Comparison of ENCODE assay signal across 1 cellular context in the genomic region with DNA sequence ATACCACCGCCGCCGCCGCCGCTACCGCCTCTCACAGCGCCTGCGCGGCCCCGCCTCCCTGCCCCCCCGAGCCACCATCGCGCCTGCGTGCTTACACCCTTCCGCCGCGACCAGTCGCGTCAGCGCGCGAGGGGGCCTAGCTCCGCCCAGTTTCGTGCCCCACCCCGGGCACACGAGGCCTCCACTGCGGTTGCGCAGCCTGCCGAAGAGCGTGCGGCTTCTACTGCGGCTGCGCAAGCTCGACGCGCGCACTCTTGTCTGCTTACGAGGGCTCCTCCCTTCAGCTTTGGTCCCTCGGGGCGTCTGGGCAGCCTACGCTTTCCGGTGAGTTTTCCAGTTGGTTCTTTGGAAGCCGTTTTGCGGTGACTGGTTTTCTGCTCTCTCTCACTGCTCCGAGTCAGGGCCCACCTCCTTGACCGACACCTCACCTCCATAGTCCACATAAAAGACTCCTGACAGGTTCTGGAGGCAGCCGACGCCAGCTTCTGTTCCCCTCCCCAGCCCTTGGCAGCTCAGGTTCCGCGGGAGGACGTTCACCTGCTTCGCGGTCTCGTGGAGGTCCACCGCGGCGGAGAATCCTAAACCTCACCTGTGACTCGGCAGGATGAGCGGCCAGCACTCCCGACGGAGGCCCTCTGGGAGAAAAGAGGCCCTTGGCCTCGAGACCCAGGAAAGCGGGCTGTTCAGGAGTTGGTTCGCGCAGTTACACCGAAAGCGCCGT.
TF ChIP-seq lines count a peak whose summit lies in the region.

Gene PITPNB (minus strand): TSS at position 35 of the 721 bp plus-strand sequence. CDS start 65 bp downstream, outside the sequence.

TF ChIP-seq in GM23338, 12 proteins besides CTCF, POLR2A, EP300 and RAD21:
- TF ChIP-seq CREB1 (CRISPR knock-in tag; IDR thresholded peaks at IDR 0.05; ENCODE audit: low read depth) (peak; percentile 91), ZNF331 (CRISPR knock-in tag; IDR thresholded peaks at IDR 0.05; ENCODE audit: low read depth) (no peak), ZNF462 (CRISPR knock-in tag; IDR thresholded peaks at IDR 0.05) (no peak), POLR2AphosphoS5 (IDR thresholded peaks at IDR 0.05; ENCODE audit: low read depth) (peak; percentile 88), NANOG (IDR thresholded peaks at IDR 0.05; ENCODE audit: borderline replicate concordance) (no peak)
- TF ChIP-seq, protein P1, sequence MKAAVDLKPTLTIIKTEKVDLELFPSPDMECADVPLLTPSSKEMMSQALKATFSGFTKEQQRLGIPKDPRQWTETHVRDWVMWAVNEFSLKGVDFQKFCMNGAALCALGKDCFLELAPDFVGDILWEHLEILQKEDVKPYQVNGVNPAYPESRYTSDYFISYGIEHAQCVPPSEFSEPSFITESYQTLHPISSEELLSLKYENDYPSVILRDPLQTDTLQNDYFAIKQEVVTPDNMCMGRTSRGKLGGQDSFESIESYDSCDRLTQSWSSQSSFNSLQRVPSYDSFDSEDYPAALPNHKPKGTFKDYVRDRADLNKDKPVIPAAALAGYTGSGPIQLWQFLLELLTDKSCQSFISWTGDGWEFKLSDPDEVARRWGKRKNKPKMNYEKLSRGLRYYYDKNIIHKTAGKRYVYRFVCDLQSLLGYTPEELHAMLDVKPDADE (IDR thresholded peaks at IDR 0.05) = peak; percentile 47; the same call in 1 of the 2 replicates
